1 cellular context compared by ENCODE assay signal in genomic region chr9:133915534-133916158, GRCh38.
TF ChIP-seq lines count a peak whose summit lies in the region.

No MANE protein-coding gene starts in this region.

TF ChIP-seq in H1, 55 proteins besides CTCF, POLR2A, EP300 and RAD21:
- TF ChIP-seq BACH1 (IDR thresholded peaks at IDR 0.05; ENCODE audit: low read length) (no peak), JUND (IDR thresholded peaks at IDR 0.05; ENCODE audit: low read length) (no peak), TAF1 (IDR thresholded peaks at IDR 0.05; ENCODE audit: low read depth, low read length) (no peak), ZNF274 (IDR thresholded peaks at IDR 0.05; ENCODE audit: borderline replicate concordance, extremely low read depth, low read length) (no peak), FOSL1 (IDR thresholded peaks at IDR 0.05; ENCODE audit: insufficient read depth, low read depth, low read length) (no peak), KDM1A (IDR thresholded peaks at IDR 0.05; ENCODE audit: borderline replicate concordance, low read length) (peak; percentile 62; the same call in 1 of the 2 replicates), SUZ12 (IDR thresholded peaks at IDR 0.05; ENCODE audit: low read length) (no peak)
